ENCODE assay signal across 5 cellular contexts in the genomic region with DNA sequence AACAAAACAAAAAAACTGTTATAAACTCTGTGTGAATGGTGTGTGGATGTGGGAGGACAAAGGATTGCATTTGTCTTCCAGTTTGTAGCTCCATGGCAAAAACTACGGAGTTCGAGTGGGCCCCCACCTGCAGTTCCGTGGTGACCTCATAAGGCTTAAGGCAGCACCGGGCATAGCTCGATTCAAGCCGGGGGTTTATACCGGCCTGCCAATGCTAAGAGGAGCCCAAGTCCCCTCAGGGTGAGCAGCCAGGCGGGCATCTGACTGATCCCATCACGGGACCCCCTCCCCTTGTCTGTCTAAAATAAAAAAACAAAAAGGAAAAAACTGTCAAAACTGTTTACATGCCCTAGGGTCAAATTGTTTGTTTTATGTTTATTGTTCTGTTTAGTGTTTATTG.
"Had no signal": no experiment of that assay in that cellular context is flagged by ENCODE, and none has a peak within 500 bp of the region (broad histone marks: within the 10 kb centered on the region; RNA-seq: fewer than 3 reads in every experiment).

No MANE protein-coding gene starts in this region.

- DNase-seq: H9, HCEC 1CT, IMR-90 had no signal

- H3K4me3 ChIP-seq: GM23338, K562 had no signal

- H3K9me3 Mint-ChIP-seq: GM23338 had no signal

- H3K4me3 Mint-ChIP-seq: GM23338, H9 had no signal

- H3K27ac Mint-ChIP-seq: GM23338, H9 had no signal
